Comparison of ENCODE assay signal across 8 cellular contexts in genomic region chr3:142888099-142888483, GRCh38. TPM values are rescaled to one million over a fixed set of nuclear protein-coding genes. Genes with fewer than 3 reads are reported as not detected.
DNase-seq lines count a peak whose midpoint lies in the region; ATAC-seq and TF ChIP-seq lines count a peak whose summit lies in the region.

No MANE protein-coding gene starts in this region.

- H3K4me3 ChIP-seq in breast epithelium, result peak overlapping the region; percentile 55 to 79 (median 68)
- H3K4me3 ChIP-seq in testis, result peak overlapping the region; percentile 51 to 65

- H3K27me3 Mint-ChIP-seq in activated T-cell treated with anti-CD3 and anti-CD28 coated beads, Interleukin-2, amount 50 U/mL, for 72 hours (ENCODE audit: low read depth), result peaks cover 61% of the 10 kb centered on the region

- intact Hi-C loops in breast epithelium (cut with DNase I; ENCODE audit: low total_unique reads), result no loop called here
- intact Hi-C loops in left colon (cut with DNase I, micrococcal nuclease), result no loop called here
- intact Hi-C loops in testis (cut with DNase I; ENCODE audit: low total_unique reads), result no loop called here

- H3K4me3 Mint-ChIP-seq in activated T-cell treated with anti-CD3 and anti-CD28 coated beads, Interleukin-2, amount 50 U/mL, for 72 hours, result peak overlapping the region; percentile 81 to 85

- peak; percentile 20 to 30 for ATAC-seq in activated T-cell treated with anti-CD3 and anti-CD28 coated beads, Interleukin-2, amount 50 U/mL, for 72 hours (replicated peaks in 1 of 2)
- peak; percentile 40 for ATAC-seq in left colon
- ATAC-seq in activated CD4-positive, CD25-positive, alpha-beta regulatory T cell treated with anti-CD3 and anti-CD28 coated beads, Interleukin-2, amount 50 U/mL, for 24 hours, result no peak

- H3K4me1 Mint-ChIP-seq in activated T-cell treated with anti-CD3 and anti-CD28 coated beads, Interleukin-2, amount 50 U/mL, for 72 hours (ENCODE audit: low read depth), result peaks cover 5% of the 10 kb centered on the region

- H3K36me3 ChIP-seq in breast epithelium (no peaks in the 10 kb centered on the region), testis (ENCODE audit: low read depth, missing control alignments) (no peaks in the 10 kb centered on the region)

- no peaks in the 10 kb centered on the region for H3K36me3 Mint-ChIP-seq in activated T-cell treated with anti-CD3 and anti-CD28 coated beads, Interleukin-2, amount 50 U/mL, for 72 hours (ENCODE audit: insufficient read depth in 2 of 2)

- H3K9me3 ChIP-seq in breast epithelium (no peaks in the 10 kb centered on the region), testis (no peaks in the 10 kb centered on the region)

- no peak overlapping the region for H3K27ac Mint-ChIP-seq in activated T-cell treated with anti-CD3 and anti-CD28 coated beads, Interleukin-2, amount 50 U/mL, for 72 hours

- no peaks in the 10 kb centered on the region for H3K9me3 Mint-ChIP-seq in activated T-cell treated with anti-CD3 and anti-CD28 coated beads, Interleukin-2, amount 50 U/mL, for 72 hours

- peak in 1 of 2 donors; percentile 4 for DNase-seq in activated T-cell treated with anti-CD3 and anti-CD28 coated beads, Interleukin-2, amount 50 U/mL, for 72 hours
- DNase-seq in activated T-cell treated with anti-CD3 and anti-CD28 coated beads, Interleukin-2, amount 50 U/mL, for 1 hour, result no peak
- peak; percentile 94 for DNase-seq in NCI-H446 (lab: John Stamatoyannopoulos, UW)
- DNase-seq in breast epithelium (ENCODE audit: low spot score in 2 of 2), result no peak
- DNase-seq in left colon, result no peak
- DNase-seq in testis, result peak; percentile 19
- DNase-seq in ecto neural progenitor cell (ENCODE audit: low spot score), result no peak

- H3K27ac ChIP-seq in breast epithelium (no peak overlapping the region), testis (peak overlapping the region; percentile 5 to 21)

- TF ChIP-seq CTCF in breast epithelium (IDR thresholded peaks at IDR 0.05), result no peak
- TF ChIP-seq CTCF in testis (IDR thresholded peaks at IDR 0.05), result no peak

- WGBS in testis, 2 donors, result 1 to 2% methylated on average over 11 to 14 of the region's 14 CpGs

- TF ChIP-seq POLR2A in breast epithelium (IDR thresholded peaks at IDR 0.05) (no peak), testis (IDR thresholded peaks at IDR 0.05) (no peak)

- H3K4me1 ChIP-seq in breast epithelium, result peaks cover 0 to 7% of the 10 kb centered on the region in 2 donors
- peaks cover 7% of the 10 kb centered on the region for H3K4me1 ChIP-seq in testis

- H3K27me3 ChIP-seq in breast epithelium (peaks cover 0 to 20% of the 10 kb centered on the region in 2 donors), testis (no peaks in the 10 kb centered on the region)

RNA-seq across cellular contexts. Expression of gene PCOLCE2, which starts 0.8 kb away (rescaled TPM):
- not detected for total RNA-seq in activated T-cell treated with anti-CD3 and anti-CD28 coated beads, Interleukin-2, amount 50 U/mL, for 72 hours
- 100 to 1,000 TPM in 1 of 3 donors, 10 to 100 TPM in 2; 30.2 to 178 (median 36.0) TPM for total RNA-seq in breast epithelium
- 1 to 10 TPM; 2.6 to 2.9 TPM for total RNA-seq in left colon
- total RNA-seq in testis, result 10 to 100 TPM; 10.7 to 14.4 TPM
- polyA plus RNA-seq in testis (ENCODE audit: insufficient read depth, low read depth, low replicate concordance), result 15.4 TPM

Comparison
In these comparisons a context has a peak if more than half of its experiments do, and no peak if none do; other contexts are left out.
1. ATAC-seq: peak in activated T-cell treated with anti-CD3 and anti-CD28 coated beads, Interleukin-2, amount 50 U/mL, for 72 hours (2 of 2) and left colon (single experiment); none in activated CD4-positive, CD25-positive, alpha-beta regulatory T cell treated with anti-CD3 and anti-CD28 coated beads, Interleukin-2, amount 50 U/mL, for 24 hours (0 of 2).
2. DNase-seq: peak in NCI-H446 (2 of 2) and testis (single experiment); none in activated T-cell treated with anti-CD3 and anti-CD28 coated beads, Interleukin-2, amount 50 U/mL, for 1 hour (single experiment), breast epithelium (0 of 2), left colon (0 of 2) and ecto neural progenitor cell (single experiment).
3. H3K27ac ChIP-seq: peak in testis (2 of 2); none in breast epithelium (0 of 2).